Comparison of ENCODE assay signal across 33 cellular contexts in the genomic region with DNA sequence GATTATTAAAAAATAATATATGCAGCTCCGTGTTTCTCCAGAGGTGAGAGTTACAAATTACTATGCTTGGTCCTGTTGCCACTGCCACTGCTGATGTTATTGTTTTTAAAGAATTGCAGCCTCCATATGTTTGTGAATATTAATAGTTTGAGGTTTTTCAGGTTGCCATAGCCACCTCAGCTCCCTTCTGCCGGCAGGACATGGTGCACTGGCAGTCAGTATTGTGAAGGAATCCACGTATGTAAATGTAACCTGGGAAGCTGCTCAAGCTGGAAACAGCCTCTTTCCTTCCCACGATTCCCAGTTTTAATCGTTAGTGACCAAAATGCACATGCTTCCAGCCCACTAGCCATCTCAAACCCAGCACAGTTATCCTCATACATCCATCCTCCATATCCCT.
"Had no signal": no experiment of that assay in that cellular context is flagged by ENCODE, and none has a peak within 500 bp of the region (broad histone marks: within the 10 kb centered on the region; RNA-seq: fewer than 3 reads in every experiment).

No MANE protein-coding gene starts in this region.

- ATAC-seq: activated CD8-positive, alpha-beta T cell treated with anti-CD3 and anti-CD28 coated beads for 36 hours; activated T-cell treated with anti-CD3 and anti-CD28 coated beads, Interleukin-2, amount 50 U/mL, for 72 hours; activated T-helper 17 cell treated with anti-CD3 and anti-CD28 coated beads, Interleukin-2, amount 50 U/mL, for 72 hours; K562; PC-3 had no signal

- DNase-seq: activated CD4-positive, alpha-beta T cell treated with anti-CD3 and anti-CD28 coated beads, Interleukin-2, amount 10 ng/mL, durations not matched to agents 24 days and 14 days; activated CD4-positive, alpha-beta T cell treated with anti-CD3 and anti-CD28 coated beads, Interleukin-2, amount 50 U/mL, for 4 hours; activated CD8-positive, alpha-beta T cell treated with anti-CD3 and anti-CD28 coated beads for 36 hours; activated effector memory CD4-positive, alpha-beta T cell treated with anti-CD3 and anti-CD28 coated beads, Interleukin-2, amount 50 U/mL, for 16 hours; activated naive CD4-positive, alpha-beta T cell; activated naive CD4-positive, alpha-beta T cell treated with anti-CD3 and anti-CD28 coated beads, Interleukin-2, amount 50 U/mL, for 16 hours; activated naive CD8-positive, alpha-beta T cell treated with anti-CD3 and anti-CD28 coated beads for 36 hours; activated T-cell treated with anti-CD3 and anti-CD28 coated beads, Interleukin-2, amount 50 U/mL, for 1 hour; activated T-cell treated with anti-CD3 and anti-CD28 coated beads, Interleukin-2, amount 50 U/mL, for 72 hours; amniotic stem cell; aorta; NCI-H1105; NCI-H1436; NCI-H187 treated with DMSO at 0.1 percent for 48 hours; NCI-H2081; NCI-H2171 treated with DMSO at 0.1 percent for 48 hours; NCI-H2227 treated with DMSO at 0.1 percent for 48 hours; NCI-H446; NCI-H524; NCI-H69; PC-3; Peyer's patch; RPMI8226; SHP77 treated with DMSO at 0.1 percent for 48 hours; SW 1271; T-helper 1 cell; T-helper 2 cell; T1000; WERI-Rb-1 had no signal

- H3K36me3 ChIP-seq: cardiac muscle cell, Peyer's patch, SJSA1, WERI-Rb-1 had no signal

- H3K4me1 ChIP-seq: Peyer's patch had no signal

- H3K27ac ChIP-seq: cardiac muscle cell, Peyer's patch, SJSA1, WERI-Rb-1 had no signal

- H3K9me3 ChIP-seq: Peyer's patch, SJSA1 had no signal

- H3K4me3 ChIP-seq: cardiac muscle cell, K562, Peyer's patch, SJSA1 had no signal

- H3K27me3 ChIP-seq: cardiac muscle cell, Peyer's patch, SJSA1 had no signal
